22 cellular contexts compared by ENCODE assay signal in genomic region chr3:147872568-147872967, GRCh38.
"Had no signal": no experiment of that assay in that cellular context is flagged by ENCODE, and none has a peak within 500 bp of the region (broad histone marks: within the 10 kb centered on the region; RNA-seq: fewer than 3 reads in every experiment).

No MANE protein-coding gene starts in this region.

- H3K36me3 Mint-ChIP-seq: immature natural killer cell, memory B cell, mesothelial cell of epicardium, natural killer cell had no signal

- H3K4me3 Mint-ChIP-seq: dendritic cell treated with granulocyte-macrophage colony-stimulating factor and Interleukin-4, amounts not matched to agents 40 ng/mL and 50 ng/mL, for 4 days; effector memory CD8-positive, alpha-beta T cell; immature natural killer cell; memory B cell; mesothelial cell of epicardium; natural killer cell; neural crest cell had no signal

- H3K27me3 ChIP-seq: esophagus squamous epithelium, gastroesophageal sphincter, right atrium auricular region, sigmoid colon had no signal

- H3K36me3 ChIP-seq: esophagus squamous epithelium, gastroesophageal sphincter, left ventricle myocardium inferior, lower lobe of right lung, right atrium auricular region, sigmoid colon had no signal

- H3K4me3 ChIP-seq: esophagus squamous epithelium, gastroesophageal sphincter, left ventricle myocardium inferior, lower lobe of right lung, right atrium auricular region, sigmoid colon, skin epidermis had no signal

- ATAC-seq: effector memory CD8-positive, alpha-beta T cell; gastroesophageal sphincter; left cardiac atrium; lower lobe of right lung; natural killer cell had no signal

- H3K27ac Mint-ChIP-seq: dendritic cell treated with granulocyte-macrophage colony-stimulating factor and Interleukin-4, amounts not matched to agents 40 ng/mL and 50 ng/mL, for 4 days; effector memory CD8-positive, alpha-beta T cell; immature natural killer cell; memory B cell; mesothelial cell of epicardium; natural killer cell had no signal

- H3K9me3 ChIP-seq: gastroesophageal sphincter, left ventricle myocardium inferior, lower lobe of right lung, right atrium auricular region, sigmoid colon had no signal

- H3K4me1 ChIP-seq: esophagus squamous epithelium, gastroesophageal sphincter, left ventricle myocardium inferior, lower lobe of right lung, right atrium auricular region, sigmoid colon had no signal

- H3K4me1 Mint-ChIP-seq: immature natural killer cell, memory B cell, mesothelial cell of epicardium, natural killer cell, neural crest cell had no signal

- H3K27ac ChIP-seq: esophagus squamous epithelium, gastroesophageal sphincter, left ventricle myocardium inferior, lower lobe of right lung, right atrium auricular region, sigmoid colon, skin epidermis had no signal

- DNase-seq: effector memory CD8-positive, alpha-beta T cell; esophagus squamous epithelium; foreskin fibroblast; glutamatergic neuron; immature natural killer cell; kidney; left cardiac atrium; left ventricle myocardium inferior; lower lobe of right lung; natural killer cell; sigmoid colon; stimulated activated CD4-positive, alpha-beta T cell treated with anti-CD3 and anti-CD28 coated beads, Interleukin-2, amount 100 ng/mL, for 24 hours; stimulated activated CD4-positive, alpha-beta T cell treated with anti-CD3 and anti-CD28 coated beads, Interleukin-4, amount 100 ng/mL, for 4 hours; stimulated activated naive CD4-positive, alpha-beta T cell; trophoblast cell had no signal
